ENCODE assay signal across 23 cellular contexts in the genomic region with DNA sequence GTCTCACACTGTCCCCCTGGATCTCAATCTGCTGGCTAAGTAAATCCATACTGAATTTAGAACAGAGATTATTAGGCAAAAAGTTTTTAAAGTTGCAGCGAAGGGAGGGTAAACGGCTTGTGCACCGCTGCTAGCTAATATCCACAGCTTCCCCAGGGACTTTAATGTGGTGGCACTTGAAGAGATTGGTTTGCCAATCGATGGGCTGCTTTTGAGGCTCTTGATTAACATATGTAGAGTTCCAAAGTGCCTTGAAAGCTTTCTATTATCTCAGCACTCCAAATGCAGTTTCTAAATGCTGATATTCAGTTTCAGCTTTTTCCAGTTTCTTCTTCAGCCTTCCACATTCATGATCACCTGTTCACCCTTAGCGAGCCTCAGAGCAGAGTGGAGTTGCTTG.
A peak's percentile ranks its signal among the peaks of the same experiment; 100 is the strongest.
DNase-seq lines count a peak whose midpoint lies in the region; ATAC-seq, FAIRE-seq and TF ChIP-seq lines count a peak whose summit lies in the region.
"Had no signal": no experiment of that assay in that cellular context is flagged by ENCODE, and none has a peak within 500 bp of the region (broad histone marks: within the 10 kb centered on the region; RNA-seq: fewer than 3 reads in every experiment).

No MANE protein-coding gene starts in this region.

- ATAC-seq in GM18502 (IDR thresholded peaks at IDR 0.05; ENCODE audit: poor library complexity, unreplicated experiment), result no peak
- ATAC-seq: A549, body of pancreas had no signal

- intact Hi-C loops in testis (cut with DNase I; ENCODE audit: low total_unique reads), result no loop called here

- no peak overlapping the region for H2BK5ac ChIP-seq in mesendoderm (ENCODE audit: low read length)

- H2AK5ac ChIP-seq in mesendoderm (ENCODE audit: low read length), result no peak overlapping the region

- peak overlapping the region; percentile 39 for H3K18ac ChIP-seq in mesendoderm (ENCODE audit: low read length)

- no peak overlapping the region for H4K5ac ChIP-seq in mesendoderm (ENCODE audit: low read length)

- H3K9ac ChIP-seq in HUES6 (ENCODE audit: low read length) (no peak overlapping the region), mesendoderm (ENCODE audit: low read length) (no peak overlapping the region)

- H2AFZ ChIP-seq in ACC112 (ENCODE audit: low read length, unreplicated experiment), result no peak overlapping the region

- H3K36me3 ChIP-seq in ACC112 (ENCODE audit: insufficient read depth, low read length) (peaks cover 3% of the 10 kb centered on the region), HUES6 (ENCODE audit: control insufficient read depth, insufficient read depth, low read length) (no peaks in the 10 kb centered on the region), mesendoderm (ENCODE audit: control insufficient read depth, insufficient read depth, low read length) (no peaks in the 10 kb centered on the region), testis (ENCODE audit: low read depth, missing control alignments) (no peaks in the 10 kb centered on the region)
- H3K36me3 ChIP-seq: BE2C, colonic mucosa, SJCRH30, upper lobe of right lung had no signal

- no peak overlapping the region for H2BK15ac ChIP-seq in mesendoderm (replicated peaks; ENCODE audit: low read depth)

- no peak for FAIRE-seq in GM12892 (lab: Jason Lieb, UNC)
- FAIRE-seq: A549, RCC 7860 had no signal

- H3K23ac ChIP-seq in mesendoderm (ENCODE audit: low read length), result no peak overlapping the region

- H3K9me3 ChIP-seq in HUES6 (ENCODE audit: control insufficient read depth, insufficient read depth, low read depth, low read length), result no peaks in the 10 kb centered on the region
- H3K9me3 ChIP-seq in testis, result no peaks in the 10 kb centered on the region
- H3K9me3 ChIP-seq: A549, BE2C, body of pancreas, colonic mucosa, upper lobe of right lung had no signal

- no peak overlapping the region for H3K56ac ChIP-seq in mesendoderm (ENCODE audit: low read length)

- peaks cover 60% of the 10 kb centered on the region for H3K79me2 ChIP-seq in ACC112 (ENCODE audit: control insufficient read depth, insufficient read depth, low read length, unreplicated experiment)
- H3K79me2 ChIP-seq in mesendoderm (ENCODE audit: control insufficient read depth, insufficient read depth, low read length), result no peaks in the 10 kb centered on the region

- H3K4me3 ChIP-seq in ACC112 (ENCODE audit: low read depth, low read length), result no peak overlapping the region
- 0 out of 2 replicates have a peak overlapping the region, but pooled peaks have one; percentile 11 for H3K4me3 ChIP-seq in HUES6 (ENCODE audit: low read depth, low read length)
- no peak overlapping the region for H3K4me3 ChIP-seq in mesendoderm (ENCODE audit: low read length)
- no peak overlapping the region for H3K4me3 ChIP-seq in testis
- H3K4me3 ChIP-seq: A549, body of pancreas, colonic mucosa, SJCRH30, skin epidermis, upper lobe of right lung had no signal

- H3K27ac ChIP-seq in ACC112 (ENCODE audit: low read depth, low read length), result 0 out of 2 replicates have a peak overlapping the region, but pooled peaks have one; percentile 48
- peak overlapping the region; percentile 22; the same call in 1 of the 2 replicates for H3K27ac ChIP-seq in HUES6 (ENCODE audit: low read depth, low read length)
- H3K27ac ChIP-seq in caudate nucleus (ENCODE audit: low read depth, low read length), result peak overlapping the region; percentile 15
- H3K27ac ChIP-seq in mesendoderm (ENCODE audit: low read depth, low read length), result no peak overlapping the region
- H3K27ac ChIP-seq in testis, result peak overlapping the region in 1 of 2 donors; percentile 11
- H3K27ac ChIP-seq: A549, body of pancreas, colonic mucosa, SJCRH30, skin epidermis, upper lobe of right lung had no signal

- H3K27me3 ChIP-seq in ACC112 (ENCODE audit: insufficient read depth, low read length) (no peaks in the 10 kb centered on the region), HUES6 (ENCODE audit: control insufficient read depth, insufficient read depth, low read length) (no peaks in the 10 kb centered on the region), mesendoderm (ENCODE audit: insufficient read depth, low read length, poor library complexity) (no peaks in the 10 kb centered on the region), testis (no peaks in the 10 kb centered on the region)
- H3K27me3 ChIP-seq: BE2C, body of pancreas, colonic mucosa, SJCRH30, upper lobe of right lung had no signal

- no peak overlapping the region for H2BK120ac ChIP-seq in mesendoderm (ENCODE audit: low read depth, low read length)

- H3K4ac ChIP-seq in mesendoderm (ENCODE audit: low read depth, low read length), result no peak overlapping the region

- WGBS in mesendoderm (ENCODE audit: extremely low coverage, insufficient coverage, low lambda C conversion rate), result no CpG with 5 or more reads among the region's 5 CpGs
- 63 to 65% methylated on average over 5 of the region's 5 CpGs for WGBS in testis, 2 donors

- H4K8ac ChIP-seq in mesendoderm (ENCODE audit: low read depth, low read length), result no peak overlapping the region

- H3K4me1 ChIP-seq in ACC112 (ENCODE audit: control insufficient read depth, insufficient read depth, low read length, unreplicated experiment) (peaks cover 34% of the 10 kb centered on the region), HUES6 (ENCODE audit: control insufficient read depth, insufficient read depth, low read length) (peaks cover 55% of the 10 kb centered on the region), mesendoderm (ENCODE audit: control insufficient read depth, low read depth, low read length) (peaks cover 3% of the 10 kb centered on the region), testis (peaks cover 8% of the 10 kb centered on the region)
- H3K4me1 ChIP-seq: BE2C, body of pancreas, colonic mucosa, SJCRH30 had no signal

- TF ChIP-seq POLR2A in testis (IDR thresholded peaks at IDR 0.05) (no peak), GM12892 (IDR thresholded peaks at IDR 0.05; ENCODE audit: low read depth, low read length) (no peak)

- no peak overlapping the region for H3K4me2 ChIP-seq in mesendoderm (ENCODE audit: low read length)

- no peaks in the 10 kb centered on the region for H3K79me1 ChIP-seq in mesendoderm (ENCODE audit: low read length)

- no peak for TF ChIP-seq CTCF in testis (IDR thresholded peaks at IDR 0.05)

- DNase-seq in caudate nucleus (lab: John Stamatoyannopoulos, UW), result no peak
- peak; percentile 28 for DNase-seq in mesendoderm
- no peak for DNase-seq in testis
- DNase-seq in GM12892 (ENCODE audit: insufficient read length), result no peak
- no peak for DNase-seq in HCEC 1CT
- DNase-seq: activated gamma-delta T cell treated with Interleukin-2 at 50 U/mL for 16 hours; BE2C; body of pancreas; colonic mucosa; COR-L47; HFFc6; NCI-H2081; nucleus accumbens; SJCRH30; stimulated activated CD4-positive, alpha-beta T cell treated with anti-CD3 and anti-CD28 coated beads, Interleukin-2, amount 100 ng/mL, for 24 hours; T-helper 1 cell; upper lobe of right lung had no signal
